ENCODE assay signal across 28 cellular contexts in the genomic region with DNA sequence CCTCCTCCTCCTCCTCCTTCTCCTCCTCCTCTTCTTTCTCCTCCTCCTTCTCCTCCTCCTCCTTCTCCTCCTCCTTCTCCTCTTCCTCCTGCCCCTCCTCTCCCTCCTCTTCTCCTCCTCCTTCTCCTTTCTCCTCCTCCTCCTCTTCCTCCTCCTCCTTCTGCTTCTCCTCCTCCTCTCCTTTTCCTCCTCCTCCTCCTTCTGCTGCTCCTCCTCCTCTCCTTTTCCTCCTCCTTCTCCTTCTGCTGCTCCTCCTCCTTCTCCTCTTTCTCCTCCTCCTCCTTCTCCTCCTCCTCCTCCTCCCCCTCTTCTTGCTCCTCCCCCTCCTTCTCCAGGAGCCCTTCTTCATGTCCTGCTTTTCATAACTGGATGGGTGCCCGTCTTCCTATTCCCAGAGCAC. TPM values are rescaled to one million over a fixed set of nuclear protein-coding genes. Genes with fewer than 3 reads are reported as not detected.
"Had no signal": no experiment of that assay in that cellular context is flagged by ENCODE, and none has a peak within 500 bp of the region (broad histone marks: within the 10 kb centered on the region; RNA-seq: fewer than 3 reads in every experiment).

No MANE protein-coding gene starts in this region.

- H3K79me2 ChIP-seq: parathyroid adenoma had no signal

- H3K27me3 ChIP-seq: esophagus muscularis mucosa, right lobe of liver, uterus had no signal

- H3K27ac Mint-ChIP-seq: nephron, neural progenitor cell, progenitor cell of endocrine pancreas had no signal

- H3K9me3 Mint-ChIP-seq: stimulated activated naive CD8-positive, alpha-beta T cell treated with anti-CD3 and anti-CD28 coated beads, Interleukin-15, amount 100 ng/mL, for 72 hours had no signal

- H3K4me1 ChIP-seq: esophagus muscularis mucosa, foreskin keratinocyte, gastroesophageal sphincter, left lung, neural progenitor cell, parathyroid adenoma, right lobe of liver, suprapubic skin, transverse colon, upper lobe of right lung, uterus had no signal

- H3K9ac ChIP-seq: neural progenitor cell, parathyroid adenoma had no signal

- H2AFZ ChIP-seq: neural progenitor cell, parathyroid adenoma had no signal

- DNase-seq: dorsolateral prefrontal cortex; effector CD4-positive, alpha-beta T cell; foreskin keratinocyte; glutamatergic neuron; heart right ventricle; hippocampal formation; left cardiac atrium; left lung; mesendoderm; midbrain; naive thymus-derived CD4-positive, alpha-beta T cell; right lobe of liver; small intestine; stimulated activated CD4-positive, alpha-beta T cell treated with anti-CD3 and anti-CD28 coated beads, Interleukin-15, amount 100 ng/mL, for 24 hours; stimulated activated CD4-positive, alpha-beta T cell treated with anti-CD3 and anti-CD28 coated beads, Interleukin-2, amount 100 ng/mL, for 48 hours; stimulated activated naive CD4-positive, alpha-beta T cell; stimulated activated naive CD8-positive, alpha-beta T cell treated with anti-CD3 and anti-CD28 coated beads, Interleukin-15, amount 100 ng/mL, for 72 hours; transverse colon; upper lobe of right lung; uterus had no signal

- H3K9me3 ChIP-seq: esophagus muscularis mucosa, gastroesophageal sphincter, heart right ventricle, left lung, right lobe of liver, suprapubic skin, transverse colon, upper lobe of right lung, uterus had no signal

- H3K4me3 Mint-ChIP-seq: naive thymus-derived CD4-positive, alpha-beta T cell; nephron; stimulated activated naive CD8-positive, alpha-beta T cell treated with anti-CD3 and anti-CD28 coated beads, Interleukin-15, amount 100 ng/mL, for 72 hours had no signal

- H3K4me2 ChIP-seq: neural progenitor cell had no signal

- H3K36me3 ChIP-seq: esophagus muscularis mucosa, gastroesophageal sphincter, heart right ventricle, left lung, neural progenitor cell, right lobe of liver, suprapubic skin, transverse colon, upper lobe of right lung, uterus had no signal

- H3K4me3 ChIP-seq: dorsolateral prefrontal cortex, esophagus muscularis mucosa, gastroesophageal sphincter, heart right ventricle, left lung, neural progenitor cell, right lobe of liver, suprapubic skin, transverse colon, upper lobe of right lung, uterus had no signal

- H3K27ac ChIP-seq: dorsolateral prefrontal cortex, esophagus muscularis mucosa, foreskin keratinocyte, gastroesophageal sphincter, heart right ventricle, left lung, neural progenitor cell, parathyroid adenoma, right lobe of liver, suprapubic skin, transverse colon, upper lobe of right lung, uterus had no signal

- ATAC-seq: foreskin keratinocyte; gastroesophageal sphincter; heart right ventricle; left cardiac atrium; left lung; naive thymus-derived CD4-positive, alpha-beta T cell; right lobe of liver; stimulated activated naive CD8-positive, alpha-beta T cell treated with anti-CD3 and anti-CD28 coated beads, Interleukin-15, amount 100 ng/mL, for 72 hours; upper lobe of right lung had no signal

- H3K4me1 Mint-ChIP-seq: nephron; stimulated activated naive CD8-positive, alpha-beta T cell treated with anti-CD3 and anti-CD28 coated beads, Interleukin-15, amount 100 ng/mL, for 72 hours had no signal

RNA-seq across cellular contexts. Expression of gene PLXNA4, which starts 12.2 kb away (rescaled TPM):
- total RNA-seq: epithelial cell of proximal tubule, foreskin keratinocyte had no signal
